Comparison of ENCODE assay signal across 1 cellular context in the genomic region with DNA sequence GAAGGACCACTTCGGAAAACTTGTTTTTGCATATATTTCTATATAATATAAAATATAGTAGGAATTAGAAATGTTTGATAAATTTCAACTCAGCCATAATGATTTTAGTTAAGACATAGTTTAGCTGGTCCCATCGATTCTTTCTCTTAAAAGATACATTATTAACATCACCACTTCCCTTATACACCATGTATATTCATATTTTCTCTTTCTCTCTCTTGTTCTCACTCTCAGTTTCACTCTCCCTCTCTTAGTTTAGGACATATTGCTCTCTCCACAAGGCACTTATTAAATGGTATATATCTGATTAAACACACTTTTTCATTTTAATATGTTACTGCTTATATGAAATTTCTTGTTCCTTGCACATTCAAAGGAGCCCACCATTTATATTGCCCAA.
TF ChIP-seq lines count a peak whose summit lies in the region.

No MANE protein-coding gene starts in this region.

TF ChIP-seq in GM12878, 131 proteins besides CTCF, POLR2A, EP300 and RAD21 (continued from another document):
- TF ChIP-seq, protein P1, sequence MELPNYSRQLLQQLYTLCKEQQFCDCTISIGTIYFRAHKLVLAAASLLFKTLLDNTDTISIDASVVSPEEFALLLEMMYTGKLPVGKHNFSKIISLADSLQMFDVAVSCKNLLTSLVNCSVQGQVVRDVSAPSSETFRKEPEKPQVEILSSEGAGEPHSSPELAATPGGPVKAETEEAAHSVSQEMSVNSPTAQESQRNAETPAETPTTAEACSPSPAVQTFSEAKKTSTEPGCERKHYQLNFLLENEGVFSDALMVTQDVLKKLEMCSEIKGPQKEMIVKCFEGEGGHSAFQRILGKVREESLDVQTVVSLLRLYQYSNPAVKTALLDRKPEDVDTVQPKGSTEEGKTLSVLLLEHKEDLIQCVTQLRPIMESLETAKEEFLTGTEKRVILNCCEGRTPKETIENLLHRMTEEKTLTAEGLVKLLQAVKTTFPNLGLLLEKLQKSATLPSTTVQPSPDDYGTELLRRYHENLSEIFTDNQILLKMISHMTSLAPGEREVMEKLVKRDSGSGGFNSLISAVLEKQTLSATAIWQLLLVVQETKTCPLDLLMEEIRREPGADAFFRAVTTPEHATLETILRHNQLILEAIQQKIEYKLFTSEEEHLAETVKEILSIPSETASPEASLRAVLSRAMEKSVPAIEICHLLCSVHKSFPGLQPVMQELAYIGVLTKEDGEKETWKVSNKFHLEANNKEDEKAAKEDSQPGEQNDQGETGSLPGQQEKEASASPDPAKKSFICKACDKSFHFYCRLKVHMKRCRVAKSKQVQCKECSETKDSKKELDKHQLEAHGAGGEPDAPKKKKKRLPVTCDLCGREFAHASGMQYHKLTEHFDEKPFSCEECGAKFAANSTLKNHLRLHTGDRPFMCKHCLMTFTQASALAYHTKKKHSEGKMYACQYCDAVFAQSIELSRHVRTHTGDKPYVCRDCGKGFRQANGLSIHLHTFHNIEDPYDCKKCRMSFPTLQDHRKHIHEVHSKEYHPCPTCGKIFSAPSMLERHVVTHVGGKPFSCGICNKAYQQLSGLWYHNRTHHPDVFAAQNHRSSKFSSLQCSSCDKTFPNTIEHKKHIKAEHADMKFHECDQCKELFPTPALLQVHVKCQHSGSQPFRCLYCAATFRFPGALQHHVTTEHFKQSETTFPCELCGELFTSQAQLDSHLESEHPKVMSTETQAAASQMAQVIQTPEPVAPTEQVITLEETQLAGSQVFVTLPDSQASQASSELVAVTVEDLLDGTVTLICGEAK (IDR thresholded peaks at IDR 0.05; ENCODE audit: borderline replicate concordance), result no peak
- TF ChIP-seq, protein P2, sequence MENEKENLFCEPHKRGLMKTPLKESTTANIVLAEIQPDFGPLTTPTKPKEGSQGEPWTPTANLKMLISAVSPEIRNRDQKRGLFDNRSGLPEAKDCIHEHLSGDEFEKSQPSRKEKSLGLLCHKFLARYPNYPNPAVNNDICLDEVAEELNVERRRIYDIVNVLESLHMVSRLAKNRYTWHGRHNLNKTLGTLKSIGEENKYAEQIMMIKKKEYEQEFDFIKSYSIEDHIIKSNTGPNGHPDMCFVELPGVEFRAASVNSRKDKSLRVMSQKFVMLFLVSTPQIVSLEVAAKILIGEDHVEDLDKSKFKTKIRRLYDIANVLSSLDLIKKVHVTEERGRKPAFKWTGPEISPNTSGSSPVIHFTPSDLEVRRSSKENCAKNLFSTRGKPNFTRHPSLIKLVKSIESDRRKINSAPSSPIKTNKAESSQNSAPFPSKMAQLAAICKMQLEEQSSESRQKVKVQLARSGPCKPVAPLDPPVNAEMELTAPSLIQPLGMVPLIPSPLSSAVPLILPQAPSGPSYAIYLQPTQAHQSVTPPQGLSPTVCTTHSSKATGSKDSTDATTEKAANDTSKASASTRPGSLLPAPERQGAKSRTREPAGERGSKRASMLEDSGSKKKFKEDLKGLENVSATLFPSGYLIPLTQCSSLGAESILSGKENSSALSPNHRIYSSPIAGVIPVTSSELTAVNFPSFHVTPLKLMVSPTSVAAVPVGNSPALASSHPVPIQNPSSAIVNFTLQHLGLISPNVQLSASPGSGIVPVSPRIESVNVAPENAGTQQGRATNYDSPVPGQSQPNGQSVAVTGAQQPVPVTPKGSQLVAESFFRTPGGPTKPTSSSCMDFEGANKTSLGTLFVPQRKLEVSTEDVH (IDR thresholded peaks at IDR 0.05; ENCODE audit: low read depth, partially characterized antibody), result no peak
- TF ChIP-seq MTA2 (IDR thresholded peaks at IDR 0.05; ENCODE audit: low read depth) (no peak), ZZZ3 (IDR thresholded peaks at IDR 0.05; ENCODE audit: control insufficient read depth, insufficient read length, low read depth) (no peak), MEF2A (IDR thresholded peaks at IDR 0.05; ENCODE audit: insufficient read depth, low read depth, low read length) (no peak), HDGF (IDR thresholded peaks at IDR 0.05) (no peak), ESRRA (IDR thresholded peaks at IDR 0.05; ENCODE audit: low read length) (no peak)
- TF ChIP-seq, protein P3, sequence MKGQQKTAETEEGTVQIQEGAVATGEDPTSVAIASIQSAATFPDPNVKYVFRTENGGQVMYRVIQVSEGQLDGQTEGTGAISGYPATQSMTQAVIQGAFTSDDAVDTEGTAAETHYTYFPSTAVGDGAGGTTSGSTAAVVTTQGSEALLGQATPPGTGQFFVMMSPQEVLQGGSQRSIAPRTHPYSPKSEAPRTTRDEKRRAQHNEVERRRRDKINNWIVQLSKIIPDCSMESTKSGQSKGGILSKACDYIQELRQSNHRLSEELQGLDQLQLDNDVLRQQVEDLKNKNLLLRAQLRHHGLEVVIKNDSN (IDR thresholded peaks at IDR 0.05; ENCODE audit: borderline replicate concordance, extremely low read length, insufficient read depth, low read depth, low read length), result no peak
